Comparison of ENCODE assay signal across 8 cellular contexts in the genomic region with DNA sequence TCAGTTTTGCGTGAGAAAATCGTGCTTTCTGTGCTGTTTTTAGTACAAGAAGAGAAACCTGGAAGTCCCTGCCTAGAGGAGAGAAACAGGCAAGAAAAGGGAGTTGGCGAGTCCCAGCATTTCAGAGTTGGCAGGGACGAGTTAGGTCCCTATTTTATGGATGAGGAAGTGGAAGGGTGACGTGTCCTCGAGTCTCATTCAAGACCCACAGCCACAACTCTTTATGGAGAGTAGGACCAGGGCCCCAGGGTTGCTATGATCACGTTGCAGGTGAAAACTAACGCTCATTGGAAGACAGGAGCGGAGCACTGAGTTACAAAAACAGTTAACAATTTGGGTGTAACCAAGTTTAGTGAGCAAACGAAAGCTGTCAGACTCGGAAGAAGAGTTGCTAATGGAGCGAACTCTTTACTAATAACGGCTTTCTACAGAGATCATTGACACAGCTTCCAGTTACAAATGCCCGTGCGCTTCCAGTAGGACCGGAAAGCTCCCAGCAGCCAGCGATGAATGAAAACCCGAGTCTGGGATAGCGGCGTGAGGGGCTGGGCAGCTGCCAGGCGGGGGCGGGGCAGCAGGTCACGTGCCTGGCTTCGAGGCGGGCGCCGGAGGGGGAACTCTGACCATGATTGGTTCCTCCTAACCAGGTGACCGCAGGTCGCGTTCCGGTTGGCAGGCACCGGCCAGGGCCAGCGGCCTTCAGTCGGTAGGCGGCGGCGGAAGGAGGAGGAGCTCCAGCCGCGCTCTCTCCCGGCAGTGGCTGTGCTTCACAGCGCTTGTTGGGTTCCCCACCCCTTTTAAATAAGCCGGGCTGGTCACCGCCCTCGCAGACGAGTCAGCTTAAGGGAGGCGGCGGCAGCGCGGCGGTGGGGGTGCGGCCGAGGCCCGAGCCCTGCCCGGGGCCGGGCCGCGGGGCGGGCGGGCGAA. TPM values are rescaled to one million over a fixed set of nuclear protein-coding genes. Genes with fewer than 3 reads are reported as not detected.
DNase-seq lines count a peak whose midpoint lies in the region; ATAC-seq and TF ChIP-seq lines count a peak whose summit lies in the region.

TSS of gene CCNYL1 (plus strand) at position 827 of the 927 bp plus-strand sequence. CDS start 257 bp downstream, outside the sequence.

- no peaks in the 10 kb centered on the region for H3K36me3 ChIP-seq in OCI-LY3 (replicated peaks; ENCODE audit: low read depth, low read length)

- peak within 1 kb of the TSS; percentile 96 for H3K4me3 ChIP-seq in OCI-LY3 (ENCODE audit: low read length)
- H3K4me3 ChIP-seq in epithelial cell of esophagus (ENCODE audit: low read length), result peak within 1 kb of the TSS; percentile 69
- H3K4me3 ChIP-seq in mononuclear cell (ENCODE audit: low read length), result peak within 1 kb of the TSS; percentile 61

- peak; percentile 98 for ATAC-seq in GM21515 (IDR thresholded peaks at IDR 0.05; ENCODE audit: unreplicated experiment)

- TF ChIP-seq CTCF in OCI-LY3 (IDR thresholded peaks at IDR 0.05; ENCODE audit: low read depth, low read length), result no peak
- peak; percentile 28 for TF ChIP-seq CTCF in epithelial cell of esophagus (IDR thresholded peaks at IDR 0.05; ENCODE audit: insufficient read depth, low read depth, low read length, missing control alignments)

- H3K79me2 ChIP-seq in OCI-LY3 (ENCODE audit: low read length), result peaks cover 14% of the 10 kb centered on the region

- H3K9me3 ChIP-seq in OCI-LY3 (ENCODE audit: insufficient read depth, low read length) (no peaks in the 10 kb centered on the region), mononuclear cell (ENCODE audit: low read depth, low read length) (no peaks in the 10 kb centered on the region)

- H4K20me1 ChIP-seq in OCI-LY3 (ENCODE audit: insufficient read depth, low read length), result 0 out of 2 replicates have a peak, but pooled peaks cover 6% of the 10 kb centered on the region

- H3K4me2 ChIP-seq in OCI-LY3 (ENCODE audit: low read length), result peak within 1 kb of the TSS; percentile 93

- DNase-seq in D341Med (ENCODE audit: low spot score), result peak; percentile 99
- DNase-seq in HuH-7 (ENCODE audit: low spot score), result peak; percentile 96
- DNase-seq in activated T-cell treated with anti-CD3 and anti-CD28 coated beads for 4 hours, result peak; percentile 93
- peak; percentile 100 for DNase-seq in epithelial cell of esophagus (ENCODE audit: low read depth)
- DNase-seq in stimulated activated CD8-positive, alpha-beta memory T cell treated with anti-CD3 and anti-CD28 coated beads, Interleukin-4, amount 100 ng/mL, for 1 hour (ENCODE audit: low read depth in 2 of 2, low spot score in 1 of 2), result peak; percentile 93 to 97

- peak within 1 kb of the TSS; percentile 86 for H2AFZ ChIP-seq in OCI-LY3 (ENCODE audit: low read depth, low read length)

- H3K27me3 ChIP-seq in OCI-LY3 (ENCODE audit: low read depth, low read length) (no peaks in the 10 kb centered on the region), mononuclear cell (ENCODE audit: insufficient read depth, low read length) (no peaks in the 10 kb centered on the region)

- H3K9ac ChIP-seq in OCI-LY3 (ENCODE audit: low read length), result peak within 1 kb of the TSS; percentile 73

- H3K4me1 ChIP-seq in OCI-LY3 (ENCODE audit: low read length) (peaks cover 19% of the 10 kb centered on the region), mononuclear cell (ENCODE audit: insufficient read depth, low read length) (peaks cover 23% of the 10 kb centered on the region)

- H3K27ac ChIP-seq in OCI-LY3 (ENCODE audit: low read length), result peak within 1 kb of the TSS; percentile 62

RNA-seq across cellular contexts. Expression of gene CCNYL1, which starts in this region (rescaled TPM):
- total RNA-seq in mononuclear cell, result 10.8 TPM

Comparison
In these comparisons a context has a peak if more than half of its experiments do, and no peak if none do; other contexts are left out.
1. Peak in every context shown above with its lines: DNase-seq, ATAC-seq, H3K4me3 ChIP-seq and H3K27ac ChIP-seq.